Comparison of ENCODE assay signal across 16 cellular contexts in the genomic region with DNA sequence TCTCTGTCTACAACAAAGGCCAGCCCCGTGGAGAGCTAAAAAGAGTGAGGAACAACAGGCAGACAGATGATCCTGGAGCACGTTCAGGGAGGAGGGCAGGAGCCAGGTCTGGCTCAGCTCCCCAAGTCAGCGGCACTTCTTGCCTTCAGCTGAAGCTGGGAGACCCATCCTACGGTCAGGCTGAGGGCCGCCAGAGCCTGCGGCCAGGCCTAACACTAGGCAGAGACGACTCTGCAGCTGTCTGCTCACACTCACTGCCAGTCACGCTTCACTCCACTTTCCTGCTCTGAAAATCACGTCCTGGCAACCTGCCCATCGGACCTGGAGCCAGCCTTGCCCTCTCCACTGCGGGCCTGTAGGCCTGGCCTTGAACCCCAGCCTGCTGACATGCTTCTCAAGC.
DNase-seq lines count a peak whose midpoint lies in the region; TF ChIP-seq lines count a peak whose summit lies in the region.
"Had no signal": no experiment of that assay in that cellular context is flagged by ENCODE, and none has a peak within 500 bp of the region (broad histone marks: within the 10 kb centered on the region; RNA-seq: fewer than 3 reads in every experiment).

No MANE protein-coding gene starts in this region.

- no peaks in the 10 kb centered on the region for H3K9me3 ChIP-seq in BLaER1
- H3K9me3 ChIP-seq: left lung had no signal

- intact Hi-C loops in lower leg skin (cut with DNase I; ENCODE audit: low total_unique reads) = no loop called here

- H3K4me1 Mint-ChIP-seq in nephron progenitor cell = peaks cover 70% of the 10 kb centered on the region
- H3K4me1 Mint-ChIP-seq: activated T-helper 17 cell treated with anti-CD3 and anti-CD28 coated beads, Interleukin-2, amount 50 U/mL, for 72 hours had no signal

- H3K27me3 ChIP-seq in BLaER1 = no peaks in the 10 kb centered on the region
- H3K27me3 ChIP-seq: left lung had no signal

- H3K4me1 ChIP-seq in BLaER1 = peaks cover 17% of the 10 kb centered on the region
- H3K4me1 ChIP-seq: left lung had no signal

- DNase-seq in NCI-H2029 (lab: John Stamatoyannopoulos, UW) (peak; percentile 69), cerebellar cortex (ENCODE audit: low spot score) (peak; percentile 34), nephron progenitor cell (no peak), HEK293T (ENCODE audit: extremely low spot score) (no peak), lower leg skin (ENCODE audit: low spot score in 2 of 2) (no peak), UCSD-AML1 (lab: John Stamatoyannopoulos, UW; ENCODE audit: unreplicated experiment) (no peak)
- DNase-seq in activated naive CD4-positive, alpha-beta T cell treated with anti-CD3 and anti-CD28 coated beads, Interleukin-2, amount 50 U/mL, for 16 hours = no peak
- DNase-seq: activated B cell treated with CpG ODN at 0.5 μM for 24 hours; CD8-positive, alpha-beta memory T cell; left lung; NCI-H1930; NCI-H82; RPMI8226 had no signal

- no peak for TF ChIP-seq CTCF in nephron progenitor cell (IDR thresholded peaks at IDR 0.05)
- TF ChIP-seq CTCF in lower leg skin (IDR thresholded peaks at IDR 0.05) = no peak

- H3K27me3 Mint-ChIP-seq in nephron progenitor cell (ENCODE audit: low read depth, poor library complexity) = no peaks in the 10 kb centered on the region
- H3K27me3 Mint-ChIP-seq: activated B cell treated with CpG ODN at 0.5 μM for 24 hours; activated T-helper 17 cell treated with anti-CD3 and anti-CD28 coated beads, Interleukin-2, amount 50 U/mL, for 72 hours; CD8-positive, alpha-beta memory T cell had no signal

- no peak overlapping the region for H3K27ac ChIP-seq in BLaER1
- H3K27ac ChIP-seq: left lung had no signal

- no peaks in the 10 kb centered on the region for H3K9me3 Mint-ChIP-seq in nephron progenitor cell
- H3K9me3 Mint-ChIP-seq: activated B cell treated with CpG ODN at 0.5 μM for 24 hours; activated T-helper 17 cell treated with anti-CD3 and anti-CD28 coated beads, Interleukin-2, amount 50 U/mL, for 72 hours; CD8-positive, alpha-beta memory T cell; T-helper 1 cell treated with Interleukin-12 subunit alpha and Interleukin-12 subunit beta and Interleukin-4 antibody, amounts not matched to agents 30 μg/mL and 1 μg/mL, for 36 hours had no signal

- peak overlapping the region; percentile 96 for H3K27ac Mint-ChIP-seq in nephron progenitor cell
- H3K27ac Mint-ChIP-seq: activated B cell treated with CpG ODN at 0.5 μM for 24 hours; activated T-helper 17 cell treated with anti-CD3 and anti-CD28 coated beads, Interleukin-2, amount 50 U/mL, for 72 hours; T-helper 1 cell treated with Interleukin-12 subunit alpha and Interleukin-12 subunit beta and Interleukin-4 antibody, amounts not matched to agents 30 μg/mL and 1 μg/mL, for 36 hours had no signal

- H3K4me2 ChIP-seq in BLaER1 = peak overlapping the region; percentile 39

- H3K4me3 ChIP-seq in BLaER1 (no peak overlapping the region), lower leg skin (ENCODE audit: low read depth, poor library complexity, severe bottlenecking) (no peak overlapping the region)
- H3K4me3 ChIP-seq: left lung had no signal

- 60 to 65% methylated on average over 11 of the region's 11 CpGs for WGBS in lower leg skin, 2 donors

- H3K36me3 ChIP-seq in BLaER1 = no peaks in the 10 kb centered on the region
- H3K36me3 ChIP-seq: left lung had no signal

- no peak overlapping the region for H3K9ac ChIP-seq in BLaER1

- no peaks in the 10 kb centered on the region for H3K36me3 Mint-ChIP-seq in nephron progenitor cell (ENCODE audit: low read depth)

- CTCF ChIA-PET in HEK293T (lab: Yijun Ruan, JAX) = no interaction called here

- H3K4me3 Mint-ChIP-seq in nephron progenitor cell = no peak overlapping the region
- H3K4me3 Mint-ChIP-seq: activated B cell treated with CpG ODN at 0.5 μM for 24 hours; activated T-helper 17 cell treated with anti-CD3 and anti-CD28 coated beads, Interleukin-2, amount 50 U/mL, for 72 hours; CD8-positive, alpha-beta memory T cell; T-helper 1 cell treated with Interleukin-12 subunit alpha and Interleukin-12 subunit beta and Interleukin-4 antibody, amounts not matched to agents 30 μg/mL and 1 μg/mL, for 36 hours had no signal

- POLR2A ChIA-PET in HEK293T (lab: Yijun Ruan, JAX) = no interaction called here

- no peak for TF ChIP-seq POLR2A in lower leg skin (IDR thresholded peaks at IDR 0.05)

- no peaks in the 10 kb centered on the region for H4K20me1 ChIP-seq in BLaER1

TF ChIP-seq in HEK293T, 16 proteins besides CTCF, POLR2A, EP300 and RAD21:
- TF ChIP-seq NFRKB (IDR thresholded peaks at IDR 0.05) = no peak
- no peak for TF ChIP-seq L3MBTL2 (conservative IDR thresholded peaks at IDR 0.05)

Comparison
In these comparisons a context has a peak if more than half of its experiments do, and no peak if none do; other contexts are left out.
1. DNase-seq: peak in NCI-H2029 (single experiment) and cerebellar cortex (single experiment); none in nephron progenitor cell (single experiment), HEK293T (single experiment), activated naive CD4-positive, alpha-beta T cell treated with anti-CD3 and anti-CD28 coated beads, Interleukin-2, amount 50 U/mL, for 16 hours (single experiment), lower leg skin (0 of 2) and UCSD-AML1 (single experiment).